Comparison of ENCODE assay signal across 25 cellular contexts in genomic region chr16:12515346-12515745, GRCh38.
"Had no signal": no experiment of that assay in that cellular context is flagged by ENCODE, and none has a peak within 500 bp of the region (broad histone marks: within the 10 kb centered on the region; RNA-seq: fewer than 3 reads in every experiment).

No MANE protein-coding gene starts in this region.

- ATAC-seq: activated CD4-positive, alpha-beta T cell treated with anti-CD3 and anti-CD28 coated beads for 36 hours; activated T-cell treated with anti-CD3 and anti-CD28 coated beads, Interleukin-2, amount 50 U/mL, for 72 hours; Panc1; Right ventricle myocardium inferior had no signal

- H3K9me3 Mint-ChIP-seq: activated CD4-positive, alpha-beta memory T cell treated with anti-CD3 and anti-CD28 coated beads, Interleukin-2, amount 10 ng/mL, durations not matched to agents 7 days and 5 days; activated T-cell treated with anti-CD3 and anti-CD28 coated beads, Interleukin-2, amount 50 U/mL, for 72 hours; brain; central memory CD8-positive, alpha-beta T cell had no signal

- H3K27ac ChIP-seq: SK-N-MC, VCaP had no signal

- H3K4me1 Mint-ChIP-seq: activated CD4-positive, alpha-beta T cell treated with anti-CD3 and anti-CD28 coated beads for 36 hours had no signal

- H3K27me3 Mint-ChIP-seq: activated CD4-positive, alpha-beta memory T cell treated with anti-CD3 and anti-CD28 coated beads, Interleukin-2, amount 10 ng/mL, durations not matched to agents 7 days and 5 days; activated CD4-positive, alpha-beta T cell treated with anti-CD3 and anti-CD28 coated beads for 36 hours; brain; central memory CD8-positive, alpha-beta T cell had no signal

- DNase-seq: activated CD4-positive, alpha-beta memory T cell treated with anti-CD3 and anti-CD28 coated beads, Interleukin-2, amount 10 ng/mL, durations not matched to agents 7 days and 5 days; activated CD4-positive, alpha-beta T cell treated with anti-CD3 and anti-CD28 coated beads for 36 hours; activated CD4-positive, alpha-beta T cell treated with anti-CD3 and anti-CD28 coated beads, Interleukin-2, amount 50 U/mL, for 1 hour; activated CD4-positive, CD25-positive, alpha-beta regulatory T cell; activated naive CD4-positive, alpha-beta T cell treated with anti-CD3 and anti-CD28 coated beads, Interleukin-2, amount 50 U/mL, for 16 hours; activated T-cell treated with anti-CD3 and anti-CD28 coated beads for 4 hours; activated T-cell treated with anti-CD3 and anti-CD28 coated beads, Interleukin-2, amount 50 U/mL, for 72 hours; amniotic stem cell; NCI-H1048; NCI-H146; NCI-H187 treated with DMSO at 0.1 percent for 48 hours; NCI-H2081 treated with DMSO at 0.1 percent for 48 hours; NCI-H2227 treated with DMSO at 0.1 percent for 48 hours; NCI-H446 treated with DMSO at 0.1 percent for 48 hours; NCI-H526; NCI-H774; OCI-M1; RPMI8226; T-helper 1 cell had no signal

- H3K4me3 ChIP-seq: SK-N-MC had no signal

- H3K4me3 Mint-ChIP-seq: activated CD4-positive, alpha-beta memory T cell treated with anti-CD3 and anti-CD28 coated beads, Interleukin-2, amount 10 ng/mL, durations not matched to agents 7 days and 5 days; activated CD4-positive, alpha-beta T cell treated with anti-CD3 and anti-CD28 coated beads for 36 hours; activated T-cell treated with anti-CD3 and anti-CD28 coated beads, Interleukin-2, amount 50 U/mL, for 72 hours; brain; central memory CD8-positive, alpha-beta T cell had no signal

- H3K36me3 Mint-ChIP-seq: brain had no signal

- H3K27ac Mint-ChIP-seq: activated CD4-positive, alpha-beta memory T cell treated with anti-CD3 and anti-CD28 coated beads, Interleukin-2, amount 10 ng/mL, durations not matched to agents 7 days and 5 days; activated CD4-positive, alpha-beta T cell treated with anti-CD3 and anti-CD28 coated beads for 36 hours had no signal
